Comparison of ENCODE assay signal across 24 cellular contexts in genomic region chr5:41621420-41621819, GRCh38.
"Had no signal": no experiment of that assay in that cellular context is flagged by ENCODE, and none has a peak within 500 bp of the region (broad histone marks: within the 10 kb centered on the region; RNA-seq: fewer than 3 reads in every experiment).

No MANE protein-coding gene starts in this region.

- H3K9me3 ChIP-seq: left ventricle myocardium inferior, ovary, prostate gland, stomach, testis, thyroid gland, transverse colon, upper lobe of right lung had no signal

- H3K27me3 ChIP-seq: ovary, stomach, testis, thyroid gland, transverse colon, upper lobe of right lung had no signal

- H3K27ac ChIP-seq: left ventricle myocardium inferior, ovary, prostate gland, skin epidermis, stomach, testis, thyroid gland, transverse colon, upper lobe of right lung had no signal

- H3K36me3 ChIP-seq: left ventricle myocardium inferior, ovary, prostate gland, stomach, thyroid gland, transverse colon, upper lobe of right lung had no signal

- DNase-seq: hypothalamus; islet precursor cell; left ventricle myocardium inferior; mesendoderm; naive B cell; natural killer cell; ovary; posterior cingulate gyrus; retina; right cardiac atrium; stimulated activated CD4-positive, alpha-beta T cell treated with anti-CD3 and anti-CD28 coated beads, Interleukin-12 subunit alpha, Interleukin-12 subunit beta, amount 100 ng/mL, for 4 hours; stimulated activated CD4-positive, alpha-beta T cell treated with anti-CD3 and anti-CD28 coated beads, Interleukin-15, amount 100 ng/mL, for 24 hours; stimulated activated CD4-positive, alpha-beta T cell treated with anti-CD3 and anti-CD28 coated beads, Interleukin-2, amount 100 ng/mL, for 24 hours; stimulated activated CD4-positive, alpha-beta T cell treated with anti-CD3 and anti-CD28 coated beads, Interleukin-4, amount 100 ng/mL, for 1 hour; stimulated activated naive B cell treated with anti-CD40 and anti-IgM and Interleukin-4, amounts not matched to agents 10 μg/mL and 1 μg/mL and 100 μg/mL, for 72 hours; stimulated activated naive CD8-positive, alpha-beta T cell treated with anti-CD3 and anti-CD28 coated beads, Interleukin-15, Interleukin-2, amounts not matched to agents 100 U/mL and 50 U/mL, for 24 hours; stomach; testis; thyroid gland; transverse colon; upper lobe of right lung had no signal

- H3K4me1 ChIP-seq: left ventricle myocardium inferior, prostate gland, stomach, testis, thyroid gland, transverse colon, upper lobe of right lung had no signal

- H3K4me3 ChIP-seq: left ventricle myocardium inferior, lung, ovary, prostate gland, skin epidermis, stomach, testis, thyroid gland, transverse colon, upper lobe of right lung had no signal
